In the genomic region with DNA sequence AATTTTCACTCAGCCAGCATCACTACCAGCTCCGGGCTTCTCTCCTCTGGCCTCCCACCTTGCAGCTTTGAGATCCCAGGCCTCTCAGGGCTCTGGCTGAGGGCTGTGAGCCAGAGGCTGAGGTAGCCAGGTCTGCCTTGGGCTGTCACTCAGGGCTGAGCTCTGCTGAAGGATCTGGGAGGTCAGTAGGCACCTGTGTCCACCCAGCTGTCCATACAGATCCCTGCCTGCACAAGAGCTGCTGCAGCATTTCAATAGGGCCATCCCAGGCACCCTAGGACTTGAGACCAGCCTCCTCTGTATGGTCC, we compare ENCODE assay signal across 18 cellular contexts.
"Had no signal": no experiment of that assay in that cellular context is flagged by ENCODE, and none has a peak within 500 bp of the region (broad histone marks: within the 10 kb centered on the region; RNA-seq: fewer than 3 reads in every experiment).

No MANE protein-coding gene starts in this region.

- H3K4me3 ChIP-seq: heart left ventricle, lung, tibial artery, vagina had no signal

- H3K27ac ChIP-seq: parathyroid adenoma, tibial artery, vagina, WERI-Rb-1 had no signal

- H3K9ac ChIP-seq: parathyroid adenoma, SK-N-SH had no signal

- DNase-seq: activated CD4-positive, alpha-beta T cell treated with anti-CD3 and anti-CD28 coated beads for 4 hours; activated CD8-positive, alpha-beta T cell treated with anti-CD3 and anti-CD28 coated beads for 36 hours; activated naive CD4-positive, alpha-beta T cell treated with Interleukin-2 at 50 U/mL for 16 hours; effector memory CD8-positive, alpha-beta T cell; naive B cell; SK-N-SH; stimulated activated CD4-positive, alpha-beta T cell treated with anti-CD3 and anti-CD28 coated beads, Interleukin-15, amount 100 ng/mL, for 24 hours; stimulated activated CD4-positive, alpha-beta T cell treated with anti-CD3 and anti-CD28 coated beads, Interleukin-4, amount 100 ng/mL, for 1 hour; stimulated activated naive B cell treated with anti-CD40 and anti-IgM and Interleukin-4, amounts not matched to agents 10 μg/mL and 1 μg/mL and 100 μg/mL, for 72 hours; WERI-Rb-1 had no signal

- H3K4me3 Mint-ChIP-seq: activated CD8-positive, alpha-beta T cell treated with anti-CD3 and anti-CD28 coated beads for 36 hours; activated T-helper 1 cell treated with anti-CD3 and anti-CD28 coated beads, Interleukin-12 subunit alpha, Interleukin-12 subunit beta, Interleukin-2, Interleukin-4 antibody, amounts not matched to agents 30 ng/mL and 10 ng/mL and 1 ng/mL, durations not matched to agents 14 hours and 24 hours and 36 hours; central memory CD8-positive, alpha-beta T cell; dendritic cell treated with granulocyte-macrophage colony-stimulating factor and Interleukin-4, amounts not matched to agents 40 ng/mL and 50 ng/mL, for 4 days; effector memory CD8-positive, alpha-beta T cell; naive B cell; stimulated activated naive B cell treated with anti-CD40 and anti-IgM and Interleukin-4, amounts not matched to agents 10 μg/mL and 1 μg/mL and 100 μg/mL, for 72 hours had no signal

- H3K36me3 ChIP-seq: tibial artery, vagina had no signal

- H3K27ac Mint-ChIP-seq: activated CD8-positive, alpha-beta T cell treated with anti-CD3 and anti-CD28 coated beads for 36 hours; activated T-helper 1 cell treated with anti-CD3 and anti-CD28 coated beads, Interleukin-12 subunit alpha, Interleukin-12 subunit beta, Interleukin-2, Interleukin-4 antibody, amounts not matched to agents 30 ng/mL and 10 ng/mL and 1 ng/mL, durations not matched to agents 14 hours and 24 hours and 36 hours; dendritic cell treated with granulocyte-macrophage colony-stimulating factor and Interleukin-4, amounts not matched to agents 40 ng/mL and 50 ng/mL, for 4 days; effector memory CD8-positive, alpha-beta T cell; naive B cell; stimulated activated naive B cell treated with anti-CD40 and anti-IgM and Interleukin-4, amounts not matched to agents 10 μg/mL and 1 μg/mL and 100 μg/mL, for 72 hours had no signal

- H3K9me3 Mint-ChIP-seq: activated CD8-positive, alpha-beta T cell treated with anti-CD3 and anti-CD28 coated beads for 36 hours; activated T-helper 1 cell treated with anti-CD3 and anti-CD28 coated beads, Interleukin-12 subunit alpha, Interleukin-12 subunit beta, Interleukin-2, Interleukin-4 antibody, amounts not matched to agents 30 ng/mL and 10 ng/mL and 1 ng/mL, durations not matched to agents 14 hours and 24 hours and 36 hours; central memory CD8-positive, alpha-beta T cell; dendritic cell treated with granulocyte-macrophage colony-stimulating factor and Interleukin-4, amounts not matched to agents 40 ng/mL and 50 ng/mL, for 4 days; effector memory CD8-positive, alpha-beta T cell; naive B cell; stimulated activated naive B cell treated with anti-CD40 and anti-IgM and Interleukin-4, amounts not matched to agents 10 μg/mL and 1 μg/mL and 100 μg/mL, for 72 hours had no signal

- H3K27me3 Mint-ChIP-seq: activated CD8-positive, alpha-beta T cell treated with anti-CD3 and anti-CD28 coated beads for 36 hours; central memory CD8-positive, alpha-beta T cell; dendritic cell treated with granulocyte-macrophage colony-stimulating factor and Interleukin-4, amounts not matched to agents 40 ng/mL and 50 ng/mL, for 4 days; effector memory CD8-positive, alpha-beta T cell; naive B cell; stimulated activated naive B cell treated with anti-CD40 and anti-IgM and Interleukin-4, amounts not matched to agents 10 μg/mL and 1 μg/mL and 100 μg/mL, for 72 hours had no signal

- H3K36me3 Mint-ChIP-seq: naive B cell had no signal

- H3K4me1 Mint-ChIP-seq: central memory CD8-positive, alpha-beta T cell had no signal

- H3K9me3 ChIP-seq: heart left ventricle, SK-N-SH, tibial artery, vagina had no signal

- H3K4me1 ChIP-seq: parathyroid adenoma had no signal

- H3K27me3 ChIP-seq: heart left ventricle, tibial artery, vagina had no signal
